ENCODE assay signal across 8 cellular contexts in the genomic region with DNA sequence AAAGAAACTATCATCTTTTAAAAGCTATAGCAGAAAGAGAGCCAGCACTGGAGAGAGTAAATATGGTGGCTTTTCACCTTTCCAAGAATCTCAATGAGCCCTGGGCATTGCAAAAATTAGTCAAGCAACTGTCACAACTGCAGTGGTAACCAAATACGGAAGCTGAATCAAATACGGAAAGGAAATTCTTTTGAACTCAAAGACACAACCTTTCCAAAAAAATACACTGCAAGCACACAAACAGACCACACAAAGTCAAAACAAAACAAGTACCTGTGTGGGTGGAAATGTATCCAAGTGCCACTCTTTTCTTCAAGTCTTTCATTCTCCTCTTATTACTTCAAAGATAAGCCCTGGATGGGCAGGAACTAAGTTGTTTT. TPM values are rescaled to one million over a fixed set of nuclear protein-coding genes. Genes with fewer than 3 reads are reported as not detected.
DNase-seq lines count a peak whose midpoint lies in the region; ATAC-seq and TF ChIP-seq lines count a peak whose summit lies in the region.

No MANE protein-coding gene starts in this region.

- H3K27me3 ChIP-seq in foreskin keratinocyte, result no peaks in the 10 kb centered on the region
- H3K27me3 ChIP-seq in MG63, result no peaks in the 10 kb centered on the region

- H3K27me3 Mint-ChIP-seq in natural killer cell treated with Interleukin-12 subunit alpha and Interleukin-12 subunit beta and Interleukin-15 and Interleukin-18, amount 100 ng/mL, for 72 hours, result no peaks in the 10 kb centered on the region

- peaks cover 49 to 50% of the 10 kb centered on the region in 2 donors for H3K4me1 Mint-ChIP-seq in natural killer cell treated with Interleukin-12 subunit alpha and Interleukin-12 subunit beta and Interleukin-15 and Interleukin-18, amount 100 ng/mL, for 72 hours (ENCODE audit: low read depth in 2 of 2)

- no peaks in the 10 kb centered on the region for H3K9me3 ChIP-seq in MG63

- H3K4me3 ChIP-seq in MG63, result no peak overlapping the region

- DNase-seq in SKM-1 (lab: John Stamatoyannopoulos, UW; ENCODE audit: unreplicated experiment) (peak; percentile 18), foreskin keratinocyte (no peak), MG63 (no peak), OCI-M1 (lab: John Stamatoyannopoulos, UW) (no peak)
- DNase-seq in natural killer cell treated with Interleukin-12 subunit alpha and Interleukin-12 subunit beta and Interleukin-15 and Interleukin-18, amount 100 ng/mL, for 72 hours (ENCODE audit: low spot score), result no peak

- H3K27ac Mint-ChIP-seq in natural killer cell treated with Interleukin-12 subunit alpha and Interleukin-12 subunit beta and Interleukin-15 and Interleukin-18, amount 100 ng/mL, for 72 hours, result peak overlapping the region; percentile 87 to 96

- peaks cover 5% of the 10 kb centered on the region for H3K4me1 ChIP-seq in foreskin keratinocyte

- ATAC-seq in GM18868 (IDR thresholded peaks at IDR 0.05; ENCODE audit: unreplicated experiment), result peak; percentile 88
- peak; percentile 64 for ATAC-seq in HG02678 (IDR thresholded peaks at IDR 0.05; ENCODE audit: unreplicated experiment)
- peak; percentile 63 to 70 for ATAC-seq in natural killer cell treated with Interleukin-12 subunit alpha and Interleukin-12 subunit beta and Interleukin-15 and Interleukin-18, amount 100 ng/mL, for 72 hours
- ATAC-seq in GM21423 (IDR thresholded peaks at IDR 0.05; ENCODE audit: unreplicated experiment), result no peak
- ATAC-seq in foreskin keratinocyte, result no peak

- H3K36me3 ChIP-seq in MG63, result no peaks in the 10 kb centered on the region; the same call in 1 of the 2 replicates

- no peak for TF ChIP-seq CTCF in foreskin keratinocyte (conservative IDR thresholded peaks at IDR 0.05)

- H3K4me3 Mint-ChIP-seq in natural killer cell treated with Interleukin-12 subunit alpha and Interleukin-12 subunit beta and Interleukin-15 and Interleukin-18, amount 100 ng/mL, for 72 hours, result peak overlapping the region; percentile 76

- H3K36me3 Mint-ChIP-seq in natural killer cell treated with Interleukin-12 subunit alpha and Interleukin-12 subunit beta and Interleukin-15 and Interleukin-18, amount 100 ng/mL, for 72 hours, result peaks cover 9% of the 10 kb centered on the region

- H3K9me3 Mint-ChIP-seq in natural killer cell treated with Interleukin-12 subunit alpha and Interleukin-12 subunit beta and Interleukin-15 and Interleukin-18, amount 100 ng/mL, for 72 hours, result no peaks in the 10 kb centered on the region

- no peak overlapping the region for H3K27ac ChIP-seq in foreskin keratinocyte

RNA-seq across cellular contexts. Expression of gene VGLL4, which starts 17.6 kb away (rescaled TPM):
- 10 to 100 TPM; 50.4 to 52.9 TPM for total RNA-seq in natural killer cell treated with Interleukin-12 subunit alpha and Interleukin-12 subunit beta and Interleukin-15 and Interleukin-18, amount 100 ng/mL, for 72 hours
- 28.3 and 30.2 TPM in 2 replicates for total RNA-seq in foreskin keratinocyte
- polyA plus RNA-seq in foreskin keratinocyte, result 13.6 and 14.8 TPM in 2 replicates
- total RNA-seq in MG63 (2014; rRNA removed; shearing (Covaris generic); ENCODE audit: low replicate concordance), result 21.1 and 42.2 TPM in 2 replicates

Comparison
In these comparisons a context has a peak if more than half of its experiments do, and no peak if none do; other contexts are left out.
1. ATAC-seq: peak in GM18868 (single experiment), HG02678 (single experiment) and natural killer cell treated with Interleukin-12 subunit alpha and Interleukin-12 subunit beta and Interleukin-15 and Interleukin-18, amount 100 ng/mL, for 72 hours (2 of 2); none in GM21423 (single experiment) and foreskin keratinocyte (single experiment).